In the genomic region with DNA sequence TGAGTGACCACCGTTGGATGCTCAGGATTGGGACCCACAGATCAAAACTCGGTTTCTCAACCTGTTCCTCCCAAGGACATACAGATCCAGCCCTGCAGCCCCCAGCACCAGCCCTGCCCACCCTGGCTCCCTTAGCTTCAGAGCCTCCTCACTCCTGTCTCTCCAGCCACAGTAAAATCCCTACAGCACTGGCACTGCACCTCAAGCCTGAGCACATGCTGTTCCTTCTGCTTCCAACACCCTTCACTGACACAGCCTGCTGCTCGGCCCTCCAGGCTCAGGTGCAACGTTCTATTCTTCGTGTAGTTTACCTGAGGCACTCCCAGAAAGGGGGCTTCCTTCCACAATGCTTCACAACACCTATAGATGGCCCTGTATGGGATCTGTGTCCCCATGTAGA, we compare ENCODE assay signal across 6 cellular contexts.
"Had no signal": no experiment of that assay in that cellular context is flagged by ENCODE, and none has a peak within 500 bp of the region (broad histone marks: within the 10 kb centered on the region; RNA-seq: fewer than 3 reads in every experiment).

No MANE protein-coding gene starts in this region.

- H3K4me3 Mint-ChIP-seq: GM23338, H9, IgD-negative memory B cell had no signal

- H3K36me3 Mint-ChIP-seq: IgD-negative memory B cell had no signal

- H3K27ac Mint-ChIP-seq: GM23338, H9, IgD-negative memory B cell had no signal

- H3K27ac ChIP-seq: HL-60 had no signal

- H3K4me1 Mint-ChIP-seq: GM23338, H9, IgD-negative memory B cell had no signal

- ATAC-seq: GM23338, HepG2 had no signal

- H3K4me3 ChIP-seq: GM23338 had no signal

- DNase-seq: H9, HCEC 1CT had no signal
